ENCODE assay signal across 15 cellular contexts in the genomic region with DNA sequence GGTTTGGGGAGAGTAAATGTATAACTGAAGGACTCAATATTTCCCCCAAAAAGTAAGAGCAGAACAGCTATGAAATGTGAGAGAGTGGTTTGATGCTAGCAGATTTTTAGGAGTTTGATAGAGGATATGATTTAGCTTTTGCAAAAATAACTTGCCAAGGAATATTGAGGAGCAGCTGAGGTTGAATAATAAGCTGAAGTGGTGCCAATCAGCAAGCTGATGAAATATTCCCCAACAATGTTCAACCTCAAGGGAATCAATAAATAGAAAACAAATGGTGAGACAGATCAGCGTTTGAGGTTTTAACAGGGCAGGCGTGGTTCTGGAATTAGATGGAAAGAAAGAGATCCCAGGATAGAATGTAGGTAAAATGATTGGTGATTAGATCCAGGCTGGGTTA.
DNase-seq lines count a peak whose midpoint lies in the region; ATAC-seq, FAIRE-seq and TF ChIP-seq lines count a peak whose summit lies in the region.
"Had no signal": no experiment of that assay in that cellular context is flagged by ENCODE, and none has a peak within 500 bp of the region (broad histone marks: within the 10 kb centered on the region; RNA-seq: fewer than 3 reads in every experiment).

No MANE protein-coding gene starts in this region.

- no peak for TF ChIP-seq CTCF in AG10803 (conservative IDR thresholded peaks at IDR 0.05; ENCODE audit: low read length)

- ATAC-seq in sciatic nerve (peak; percentile 17), GM21576 (IDR thresholded peaks at IDR 0.05; ENCODE audit: unreplicated experiment) (no peak)

- DNase-seq in AG10803 (ENCODE audit: low read depth) (peak; percentile 72), H54 (ENCODE audit: insufficient read length, low spot score) (no peak), fibroblast of the conjunctiva (ENCODE audit: low read depth) (peak; percentile 58), sciatic nerve (ENCODE audit: low spot score) (no peak), mucosa of gallbladder (ENCODE audit: low spot score) (no peak), DMS114 treated with DMSO at 0.1 percent for 48 hours (lab: John Stamatoyannopoulos, UW; ENCODE audit: unreplicated experiment) (no peak)
- DNase-seq: CD4-positive, alpha-beta memory T cell; DMS79; KBM-7; NCI-H1048; NCI-H1436 treated with DMSO at 0.1 percent for 48 hours; NCI-H2029 treated with DMSO at 0.1 percent for 48 hours; NCI-H748 treated with DMSO at 0.1 percent for 48 hours; PC-9 had no signal

- intact Hi-C loops in sciatic nerve (cut with DNase I) = no loop called here

- peak; percentile 71 for FAIRE-seq in H54 (lab: Jason Lieb, UNC)

- TF ChIP-seq POLR2A in H54 (IDR thresholded peaks at IDR 0.05; ENCODE audit: low read depth, low read length) = no peak

- no peak overlapping the region for H3K4me3 ChIP-seq in AG10803 (ENCODE audit: low read length)
- H3K4me3 ChIP-seq: PC-9 had no signal

Comparison
In these comparisons a context has a peak if more than half of its experiments do, and no peak if none do; other contexts are left out.
1. DNase-seq: peak in AG10803 (single experiment) and fibroblast of the conjunctiva (single experiment); none in H54 (single experiment), sciatic nerve (single experiment), mucosa of gallbladder (single experiment) and DMS114 treated with DMSO at 0.1 percent for 48 hours (single experiment).